ENCODE assay signal across 1 cellular context in the genomic region with DNA sequence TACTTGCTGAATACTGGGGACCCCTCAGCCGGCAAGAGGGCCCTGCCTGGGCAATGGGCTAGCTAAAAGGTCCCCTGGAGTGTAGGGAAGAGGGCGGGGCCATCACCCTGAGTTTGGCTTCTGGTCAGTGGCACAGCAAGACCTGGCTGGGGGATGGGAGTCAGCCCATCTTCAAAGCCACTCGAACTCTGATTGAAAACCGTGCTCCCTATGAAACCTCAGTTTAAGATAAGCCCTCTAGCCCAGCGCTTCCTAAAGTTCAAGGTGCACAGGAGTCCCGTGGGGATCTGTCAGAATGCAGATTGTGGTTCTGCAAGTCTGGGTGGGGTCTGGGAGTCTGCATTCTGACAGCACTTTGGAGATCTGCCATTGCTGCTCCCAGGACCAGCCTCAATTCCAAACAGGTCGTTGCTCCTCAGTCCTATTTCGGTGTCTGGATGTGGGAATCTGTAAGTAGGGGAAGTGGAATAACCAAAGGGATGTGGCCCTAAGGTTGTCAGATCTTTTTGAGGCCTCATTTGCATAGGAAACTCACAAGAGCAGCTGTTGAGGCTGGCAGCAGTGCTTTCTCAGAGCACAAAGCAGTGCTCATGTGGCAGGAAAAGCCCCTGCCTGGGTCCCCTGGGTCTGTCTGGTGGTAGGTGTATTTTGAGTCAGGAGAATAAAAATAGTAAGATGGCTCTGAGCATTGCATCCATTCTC.
TF ChIP-seq lines count a peak whose summit lies in the region.

No MANE protein-coding gene starts in this region.

TF ChIP-seq in SK-N-SH, 30 proteins besides CTCF, POLR2A, EP300 and RAD21 (continued from another document):
- TF ChIP-seq, protein P1, sequence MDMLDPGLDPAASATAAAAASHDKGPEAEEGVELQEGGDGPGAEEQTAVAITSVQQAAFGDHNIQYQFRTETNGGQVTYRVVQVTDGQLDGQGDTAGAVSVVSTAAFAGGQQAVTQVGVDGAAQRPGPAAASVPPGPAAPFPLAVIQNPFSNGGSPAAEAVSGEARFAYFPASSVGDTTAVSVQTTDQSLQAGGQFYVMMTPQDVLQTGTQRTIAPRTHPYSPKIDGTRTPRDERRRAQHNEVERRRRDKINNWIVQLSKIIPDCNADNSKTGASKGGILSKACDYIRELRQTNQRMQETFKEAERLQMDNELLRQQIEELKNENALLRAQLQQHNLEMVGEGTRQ (IDR thresholded peaks at IDR 0.05; ENCODE audit: borderline replicate concordance, low read depth, low read length), result no peak
- no peak for TF ChIP-seq TCF12 (IDR thresholded peaks at IDR 0.05)
- no peak for TF ChIP-seq JUND (IDR thresholded peaks at IDR 0.05)
- TF ChIP-seq NFIC (IDR thresholded peaks at IDR 0.05; ENCODE audit: borderline replicate concordance), result no peak
- TF ChIP-seq, protein P2, sequence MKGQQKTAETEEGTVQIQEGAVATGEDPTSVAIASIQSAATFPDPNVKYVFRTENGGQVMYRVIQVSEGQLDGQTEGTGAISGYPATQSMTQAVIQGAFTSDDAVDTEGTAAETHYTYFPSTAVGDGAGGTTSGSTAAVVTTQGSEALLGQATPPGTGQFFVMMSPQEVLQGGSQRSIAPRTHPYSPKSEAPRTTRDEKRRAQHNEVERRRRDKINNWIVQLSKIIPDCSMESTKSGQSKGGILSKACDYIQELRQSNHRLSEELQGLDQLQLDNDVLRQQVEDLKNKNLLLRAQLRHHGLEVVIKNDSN (IDR thresholded peaks at IDR 0.05; ENCODE audit: borderline replicate concordance, low read depth), result no peak
- no peak for TF ChIP-seq GABPA (IDR thresholded peaks at IDR 0.05; ENCODE audit: low read depth)
- TF ChIP-seq RXRA (IDR thresholded peaks at IDR 0.05; ENCODE audit: borderline replicate concordance, low read depth), result no peak
- no peak for TF ChIP-seq MXI1 (IDR thresholded peaks at IDR 0.05; ENCODE audit: low read depth, low read length)
- TF ChIP-seq FOXM1 (IDR thresholded peaks at IDR 0.05; ENCODE audit: low read depth), result no peak
TF ChIP-seq in SK-N-SH: peak in this region for 0.
